In the genomic region with DNA sequence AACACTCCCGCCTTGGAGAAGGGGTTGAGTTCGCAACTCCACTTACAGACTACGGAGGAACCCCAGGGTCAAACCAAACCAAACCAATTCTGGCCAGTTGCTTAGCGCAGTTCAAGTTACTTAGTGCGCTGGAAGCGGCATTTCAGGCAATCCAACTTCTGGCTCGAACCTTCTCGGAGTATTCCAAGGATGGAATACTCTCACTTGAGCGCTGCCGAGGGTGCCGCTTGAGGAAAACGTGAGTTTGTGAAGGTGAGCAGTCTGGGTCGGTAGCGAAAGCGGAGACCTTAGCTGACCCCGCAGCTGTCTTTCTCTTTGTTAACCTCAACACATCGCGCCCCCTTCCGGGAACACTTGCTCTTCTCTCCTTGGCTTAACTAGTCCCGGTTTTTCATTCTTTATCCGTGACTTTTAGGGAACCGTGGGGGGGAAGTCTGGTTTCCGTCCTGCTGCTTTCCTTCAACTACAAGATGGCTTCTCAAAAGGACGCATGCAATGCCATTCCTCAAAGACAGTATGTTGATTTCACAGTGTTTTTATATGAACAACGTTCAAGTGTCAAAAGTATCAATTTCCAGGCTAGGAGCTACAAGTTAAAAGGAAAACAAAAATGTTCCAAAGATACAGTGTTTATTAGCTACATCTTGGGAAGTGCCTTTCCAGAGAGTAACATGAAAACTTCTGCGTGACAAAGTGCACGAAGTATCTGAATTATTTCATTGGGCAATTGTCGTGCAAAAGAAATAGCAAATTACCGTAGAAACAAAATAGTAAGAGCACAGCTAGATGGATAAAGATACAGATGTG, we compare ENCODE assay signal across 8 cellular contexts. TPM values are rescaled to one million over a fixed set of nuclear protein-coding genes. Genes with fewer than 3 reads are reported as not detected.
DNase-seq lines count a peak whose midpoint lies in the region; ATAC-seq lines count a peak whose summit lies in the region.

No MANE protein-coding gene starts in this region.

- peak; percentile 41 for ATAC-seq in GM19372 (IDR thresholded peaks at IDR 0.05; ENCODE audit: low read depth, unreplicated experiment)
- ATAC-seq in HG03520 (IDR thresholded peaks at IDR 0.05; ENCODE audit: unreplicated experiment) = peak; percentile 48

- H3K9me3 Mint-ChIP-seq in activated CD4-positive, alpha-beta memory T cell treated with anti-CD3 and anti-CD28 coated beads, Interleukin-2, amount 10 ng/mL, durations not matched to agents 7 days and 5 days = no peaks in the 10 kb centered on the region

- peaks cover 30% of the 10 kb centered on the region for H3K4me1 ChIP-seq in effector memory CD4-positive, alpha-beta T cell (ENCODE audit: control insufficient read depth, insufficient read depth, low read length, poor library complexity, severe bottlenecking)

- peaks cover 56% of the 10 kb centered on the region for H3K4me1 Mint-ChIP-seq in activated CD4-positive, alpha-beta memory T cell treated with anti-CD3 and anti-CD28 coated beads, Interleukin-2, amount 10 ng/mL, durations not matched to agents 7 days and 5 days

- peak overlapping the region; percentile 99 for H3K4me3 ChIP-seq in effector memory CD4-positive, alpha-beta T cell (ENCODE audit: insufficient read depth, low read depth, low read length, poor library complexity, severe bottlenecking)

- DNase-seq in CD1c-positive myeloid dendritic cell (ENCODE audit: extremely low spot score) = peak; percentile 79
- peak; percentile 83 for DNase-seq in NCI-H748 treated with DMSO at 0.1 percent for 48 hours (lab: John Stamatoyannopoulos, UW)
- DNase-seq in activated CD4-positive, alpha-beta memory T cell treated with anti-CD3 and anti-CD28 coated beads, Interleukin-2, amount 10 ng/mL, durations not matched to agents 7 days and 5 days = peak; percentile 66
- DNase-seq in effector memory CD4-positive, alpha-beta T cell = peak; percentile 10 to 41 (median 39)
- peak; percentile 67 to 83 for DNase-seq in lung microvascular endothelial cell (ENCODE audit: low read depth in 2 of 2)
- DNase-seq in stimulated activated CD4-positive, alpha-beta T cell treated with anti-CD3 and anti-CD28 coated beads, TNF-alpha, amount 100 ng/mL, for 48 hours (ENCODE audit: low read depth in 3 of 3) = peak; percentile 46 to 55 (median 52)

- peak overlapping the region; percentile 99 for H3K27ac Mint-ChIP-seq in activated CD4-positive, alpha-beta memory T cell treated with anti-CD3 and anti-CD28 coated beads, Interleukin-2, amount 10 ng/mL, durations not matched to agents 7 days and 5 days

- H3K27me3 ChIP-seq in effector memory CD4-positive, alpha-beta T cell (replicated peaks; ENCODE audit: control insufficient read depth, insufficient read depth, low read length, poor library complexity, severe bottlenecking) = no peaks in the 10 kb centered on the region

- POLR2A ChIA-PET in activated CD4-positive, alpha-beta memory T cell treated with anti-CD3 and anti-CD28 coated beads, Interleukin-2, amount 10 ng/mL, durations not matched to agents 7 days and 5 days (lab: Charles Lee) = interaction anchor here (0.8 to 3.8 kb wide), 14 partner anchors 8 to 143 kb away, joined by 3 to 46 read pairs (median 6); partner anchors contain the start of genes CCNC, COQ3 and USP45

- peaks cover 5% of the 10 kb centered on the region for H3K36me3 ChIP-seq in effector memory CD4-positive, alpha-beta T cell (ENCODE audit: control insufficient read depth, insufficient read depth, low read length)

- CTCF ChIA-PET in activated CD4-positive, alpha-beta memory T cell treated with anti-CD3 and anti-CD28 coated beads, Interleukin-2, amount 10 ng/mL, durations not matched to agents 7 days and 5 days (lab: Charles Lee) = interaction anchor here (1.1 to 3.1 kb wide), 11 partner anchors 8 to 142 kb away, joined by 3 to 17 read pairs (median 5); partner anchors contain the start of genes CCNC and COQ3

- no peaks in the 10 kb centered on the region for H3K9me3 ChIP-seq in effector memory CD4-positive, alpha-beta T cell (ENCODE audit: control insufficient read depth, low read length)

- peaks cover 39% of the 10 kb centered on the region for H3K36me3 Mint-ChIP-seq in activated CD4-positive, alpha-beta memory T cell treated with anti-CD3 and anti-CD28 coated beads, Interleukin-2, amount 10 ng/mL, durations not matched to agents 7 days and 5 days (ENCODE audit: low read depth)

- peak overlapping the region; percentile 87 for H3K4me3 Mint-ChIP-seq in activated CD4-positive, alpha-beta memory T cell treated with anti-CD3 and anti-CD28 coated beads, Interleukin-2, amount 10 ng/mL, durations not matched to agents 7 days and 5 days

- peak overlapping the region; percentile 100 for H3K27ac ChIP-seq in effector memory CD4-positive, alpha-beta T cell (ENCODE audit: insufficient read depth, low read length, poor library complexity, severe bottlenecking)

- H3K27me3 Mint-ChIP-seq in activated CD4-positive, alpha-beta memory T cell treated with anti-CD3 and anti-CD28 coated beads, Interleukin-2, amount 10 ng/mL, durations not matched to agents 7 days and 5 days = no peaks in the 10 kb centered on the region

RNA-seq across cellular contexts. Expression of gene PNISR, which starts 0.7 kb away (rescaled TPM):
- 100 to 1,000 TPM; 135 to 142 TPM for total RNA-seq in activated CD4-positive, alpha-beta memory T cell treated with anti-CD3 and anti-CD28 coated beads, Interleukin-2, amount 10 ng/mL, durations not matched to agents 7 days and 5 days
- 22.7 and 35.3 TPM in 2 replicates for total RNA-seq in lung microvascular endothelial cell

RNA-seq across cellular contexts. Expression of gene COQ3, which starts 31.9 kb away (rescaled TPM):
- total RNA-seq in activated CD4-positive, alpha-beta memory T cell treated with anti-CD3 and anti-CD28 coated beads, Interleukin-2, amount 10 ng/mL, durations not matched to agents 7 days and 5 days = 1 to 10 TPM; 6.6 to 7.5 TPM
- total RNA-seq in lung microvascular endothelial cell = 2.4 and 4.4 TPM in 2 replicates

Comparison
In these comparisons a context has a peak if more than half of its experiments do, and no peak if none do; other contexts are left out.
1. Peak in every context shown above with its lines: DNase-seq, ATAC-seq, H3K4me3 ChIP-seq and H3K27ac ChIP-seq.